31 cellular contexts compared by ENCODE assay signal in genomic region chr21:35611752-35612151, GRCh38.
A peak's percentile ranks its signal among the peaks of the same experiment; 100 is the strongest.
DNase-seq lines count a peak whose midpoint lies in the region; ATAC-seq, FAIRE-seq and TF ChIP-seq lines count a peak whose summit lies in the region.
"Had no signal": no experiment of that assay in that cellular context is flagged by ENCODE, and none has a peak within 500 bp of the region (broad histone marks: within the 10 kb centered on the region; RNA-seq: fewer than 3 reads in every experiment).

No MANE protein-coding gene starts in this region.

- no peak overlapping the region for H3K9ac ChIP-seq in BLaER1 treated with 17β-estradiol and CSF1 and Interleukin-3, amounts not matched to agents 10 nM and 100 nM
- no peak overlapping the region for H3K9ac ChIP-seq in astrocyte (ENCODE audit: low read length)

- H3K4me3 ChIP-seq in BLaER1 treated with 17β-estradiol and CSF1 and Interleukin-3, amounts not matched to agents 10 nM and 100 nM, result no peak overlapping the region
- H3K4me3 ChIP-seq in astrocyte (ENCODE audit: insufficient read depth, low read depth, low read length), result no peak overlapping the region
- H3K4me3 ChIP-seq: A549, cardiac muscle cell, coronary artery, HAP-1, pancreas, thoracic aorta, vagina had no signal

- H3K9me3 Mint-ChIP-seq in astrocyte (ENCODE audit: unreplicated experiment), result peaks cover 9% of the 10 kb centered on the region
- H3K9me3 Mint-ChIP-seq: activated CD8-positive, alpha-beta T cell treated with anti-CD3 and anti-CD28 coated beads for 36 hours; activated naive CD4-positive, alpha-beta T cell treated with anti-CD3 and anti-CD28 coated beads, Interleukin-2, amount 50 U/mL, for 24 hours; activated T-helper 2 cell treated with anti-CD3 and anti-CD28 coated beads, Interferon-gamma antibody, Interleukin-2, Interleukin-4, amounts not matched to agents 10 μg/mL and 5 μg/mL and 100 μg/mL, durations not matched to agents 14 hours and 24 hours and 36 hours; effector memory CD8-positive, alpha-beta T cell had no signal

- no peak for FAIRE-seq in astrocyte (lab: Jason Lieb, UNC)
- FAIRE-seq: A549, G401.6, pancreas, small intestine had no signal

- no peaks in the 10 kb centered on the region for H3K36me3 ChIP-seq in BLaER1 treated with 17β-estradiol and CSF1 and Interleukin-3, amounts not matched to agents 10 nM and 100 nM
- no peaks in the 10 kb centered on the region for H3K36me3 ChIP-seq in astrocyte (ENCODE audit: insufficient read depth, low read length)
- H3K36me3 ChIP-seq: cardiac muscle cell, HAP-1, pancreas, thoracic aorta, vagina had no signal

- peaks cover 0 to 47% (median 30%) of the 10 kb centered on the region in 10 experiments; a peak in 15 of 20 replicates for H3K4me1 ChIP-seq in BLaER1 treated with 17β-estradiol and CSF1 and Interleukin-3, amounts not matched to agents 10 nM and 100 nM
- peaks cover 12% of the 10 kb centered on the region for H3K4me1 ChIP-seq in astrocyte (ENCODE audit: insufficient read depth, low read length)
- H3K4me1 ChIP-seq: A549, HAP-1, vagina had no signal

- no peaks in the 10 kb centered on the region for H3K27me3 ChIP-seq in BLaER1 treated with 17β-estradiol and CSF1 and Interleukin-3, amounts not matched to agents 10 nM and 100 nM
- H3K27me3 ChIP-seq in astrocyte (ENCODE audit: insufficient read depth, low read length), result no peaks in the 10 kb centered on the region
- H3K27me3 ChIP-seq: cardiac muscle cell, pancreas, vagina had no signal

- H3K36me3 Mint-ChIP-seq in astrocyte (ENCODE audit: low read depth, unreplicated experiment), result no peaks in the 10 kb centered on the region
- H3K36me3 Mint-ChIP-seq: activated naive CD4-positive, alpha-beta T cell treated with anti-CD3 and anti-CD28 coated beads, Interleukin-2, amount 50 U/mL, for 24 hours; CD8-positive, alpha-beta memory T cell had no signal

- no peaks in the 10 kb centered on the region for H3K79me2 ChIP-seq in astrocyte (ENCODE audit: insufficient read depth, low read length)

- H3K4me2 ChIP-seq in BLaER1 treated with 17β-estradiol and CSF1 and Interleukin-3, amounts not matched to agents 10 nM and 100 nM, result peak overlapping the region in 7 of 11 experiments; percentile 3 to 49 (median 23); a peak in 13 of 22 replicates
- H3K4me2 ChIP-seq in astrocyte (ENCODE audit: low read length), result no peak overlapping the region
- H3K4me2 ChIP-seq: A549 had no signal

- H3K27ac Mint-ChIP-seq in astrocyte (ENCODE audit: unreplicated experiment), result no peak overlapping the region
- H3K27ac Mint-ChIP-seq: activated CD8-positive, alpha-beta T cell treated with anti-CD3 and anti-CD28 coated beads for 36 hours; activated naive CD4-positive, alpha-beta T cell treated with anti-CD3 and anti-CD28 coated beads, Interleukin-2, amount 50 U/mL, for 24 hours; activated T-helper 2 cell treated with anti-CD3 and anti-CD28 coated beads, Interferon-gamma antibody, Interleukin-2, Interleukin-4, amounts not matched to agents 10 μg/mL and 5 μg/mL and 100 μg/mL, durations not matched to agents 14 hours and 24 hours and 36 hours; CD8-positive, alpha-beta memory T cell; effector memory CD8-positive, alpha-beta T cell; stimulated activated naive CD8-positive, alpha-beta T cell treated with anti-CD3 and anti-CD28 coated beads, Interleukin-15, Interleukin-2, amounts not matched to agents 100 ng/mL and 50 ng/mL, for 24 hours had no signal

- no peaks in the 10 kb centered on the region for H4K20me1 ChIP-seq in BLaER1 treated with 17β-estradiol and CSF1 and Interleukin-3, amounts not matched to agents 10 nM and 100 nM
- no peaks in the 10 kb centered on the region for H4K20me1 ChIP-seq in astrocyte (ENCODE audit: insufficient read depth, low read length)

- DNase-seq in MV-4-11 (lab: John Stamatoyannopoulos, UW) (peak; percentile 6), astrocyte (ENCODE audit: low read depth) (peak; percentile 60), kidney tubule cell (ENCODE audit: low spot score) (peak; percentile 34), globus pallidus (ENCODE audit: low spot score) (no peak), substantia nigra (lab: John Stamatoyannopoulos, UW) (no peak), iPS-NIHi11 (ENCODE audit: low spot score) (no peak)
- DNase-seq: activated CD8-positive, alpha-beta T cell treated with anti-CD3 and anti-CD28 coated beads for 36 hours; anterior cingulate cortex; CD8-positive, alpha-beta memory T cell; DMS153; effector memory CD8-positive, alpha-beta T cell; KBM-7; NCI-H1105 treated with DMSO at 0.1 percent for 48 hours; NCI-H187 treated with DMSO at 0.1 percent for 48 hours; NCI-H524 treated with DMSO at 0.1 percent for 48 hours; pancreas; small intestine; stimulated activated CD4-positive, alpha-beta T cell treated with anti-CD3 and anti-CD28 coated beads, Interleukin-1b, Interleukin-23, amount 100 ng/mL, for 48 hours had no signal

- peaks cover 11% of the 10 kb centered on the region for H3K4me1 Mint-ChIP-seq in astrocyte (ENCODE audit: low read depth, unreplicated experiment)
- H3K4me1 Mint-ChIP-seq: CD8-positive, alpha-beta memory T cell had no signal

- H2AFZ ChIP-seq in astrocyte (ENCODE audit: low read depth, low read length), result no peak overlapping the region

- H3K27ac ChIP-seq in BLaER1 treated with 17β-estradiol and CSF1 and Interleukin-3, amounts not matched to agents 10 nM and 100 nM, result no peak overlapping the region
- H3K27ac ChIP-seq in astrocyte (ENCODE audit: low read depth, low read length) (no peak overlapping the region), substantia nigra (ENCODE audit: low read depth, low read length, poor library complexity, severe bottlenecking) (no peak overlapping the region)
- H3K27ac ChIP-seq: A549, cardiac muscle cell, coronary artery, pancreas, thoracic aorta, vagina had no signal

- peaks cover 0 to 6% (median 0%) of the 10 kb centered on the region in 11 experiments; a peak in 3 of 22 replicates for H3K9me3 ChIP-seq in BLaER1 treated with 17β-estradiol and CSF1 and Interleukin-3, amounts not matched to agents 10 nM and 100 nM (replicated peaks in 1 of 11)
- no peaks in the 10 kb centered on the region for H3K9me3 ChIP-seq in astrocyte (ENCODE audit: insufficient read depth, low read depth, low read length)
- H3K9me3 ChIP-seq: A549, HAP-1, pancreas, thoracic aorta, vagina had no signal

- no peaks in the 10 kb centered on the region for H3K27me3 Mint-ChIP-seq in astrocyte (ENCODE audit: low read depth, unreplicated experiment)
- H3K27me3 Mint-ChIP-seq: activated CD8-positive, alpha-beta T cell treated with anti-CD3 and anti-CD28 coated beads for 36 hours; activated naive CD4-positive, alpha-beta T cell treated with anti-CD3 and anti-CD28 coated beads, Interleukin-2, amount 50 U/mL, for 24 hours; stimulated activated naive CD8-positive, alpha-beta T cell treated with anti-CD3 and anti-CD28 coated beads, Interleukin-15, Interleukin-2, amounts not matched to agents 100 ng/mL and 50 ng/mL, for 24 hours had no signal

- no peak for TF ChIP-seq CTCF in astrocyte (IDR thresholded peaks at IDR 0.05; ENCODE audit: insufficient read depth, low read depth, low read length)

- no peak for ATAC-seq in GM19467 (IDR thresholded peaks at IDR 0.05; ENCODE audit: unreplicated experiment)
- ATAC-seq: A549; activated CD8-positive, alpha-beta T cell treated with anti-CD3 and anti-CD28 coated beads for 36 hours; effector memory CD8-positive, alpha-beta T cell; esophagus mucosa; pancreas had no signal

- H3K4me3 Mint-ChIP-seq in astrocyte (ENCODE audit: unreplicated experiment), result no peak overlapping the region
- H3K4me3 Mint-ChIP-seq: activated CD8-positive, alpha-beta T cell treated with anti-CD3 and anti-CD28 coated beads for 36 hours; activated naive CD4-positive, alpha-beta T cell treated with anti-CD3 and anti-CD28 coated beads, Interleukin-2, amount 50 U/mL, for 24 hours; CD8-positive, alpha-beta memory T cell; effector memory CD8-positive, alpha-beta T cell; stimulated activated naive CD8-positive, alpha-beta T cell treated with anti-CD3 and anti-CD28 coated beads, Interleukin-15, Interleukin-2, amounts not matched to agents 100 ng/mL and 50 ng/mL, for 24 hours had no signal

Comparison
In these comparisons a context has a peak if more than half of its experiments do, and no peak if none do; other contexts are left out.
1. DNase-seq: peak in MV-4-11 (single experiment), astrocyte (single experiment) and kidney tubule cell (single experiment); none in globus pallidus (single experiment), substantia nigra (0 of 49) and iPS-NIHi11 (single experiment).